ENCODE assay signal across 25 cellular contexts in the genomic region with DNA sequence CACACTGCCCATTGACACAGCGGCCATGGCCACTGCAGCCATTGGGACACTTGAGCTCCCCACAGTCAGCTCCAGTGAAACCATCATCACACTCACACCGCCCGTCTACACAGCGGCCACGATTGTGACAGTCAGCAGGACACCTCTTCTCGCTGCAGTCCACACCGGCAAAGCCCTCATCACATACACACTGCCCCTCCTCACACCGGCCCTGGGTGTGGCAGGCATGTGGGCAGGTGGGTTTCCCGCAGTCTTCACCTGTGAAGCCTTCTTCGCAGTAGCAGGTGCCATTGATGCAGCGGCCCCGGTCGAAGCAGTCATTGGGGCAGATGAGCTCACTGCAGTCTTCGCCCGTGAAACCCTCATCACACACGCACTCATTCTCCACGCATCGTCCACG. TPM values are rescaled to one million over a fixed set of nuclear protein-coding genes. Genes with fewer than 3 reads are reported as not detected.
DNase-seq lines count a peak whose midpoint lies in the region; ATAC-seq and TF ChIP-seq lines count a peak whose summit lies in the region.
"Had no signal": no experiment of that assay in that cellular context is flagged by ENCODE, and none has a peak within 500 bp of the region (broad histone marks: within the 10 kb centered on the region; RNA-seq: fewer than 3 reads in every experiment).

No MANE protein-coding gene starts in this region.

- H3K9me3 ChIP-seq in breast epithelium: no peaks in the 10 kb centered on the region
- H3K9me3 ChIP-seq in neural progenitor cell (ENCODE audit: low read depth): no peaks in the 10 kb centered on the region
- H3K9me3 ChIP-seq: BE2C had no signal

- TF ChIP-seq CTCF in MCF 10A (IDR thresholded peaks at IDR 0.05; ENCODE audit: unreplicated experiment) (no peak), breast epithelium (IDR thresholded peaks at IDR 0.05) (no peak), neural progenitor cell (IDR thresholded peaks at IDR 0.05) (no peak)

- H3K4me1 ChIP-seq in breast epithelium (no peaks in the 10 kb centered on the region), neural progenitor cell (no peaks in the 10 kb centered on the region)
- H3K4me1 ChIP-seq: BE2C had no signal

- H4K20me1 ChIP-seq in neural progenitor cell (ENCODE audit: low read depth): no peaks in the 10 kb centered on the region

- H3K27ac ChIP-seq in breast epithelium: no peak overlapping the region
- H3K27ac ChIP-seq in neural progenitor cell: no peak overlapping the region
- H3K27ac ChIP-seq: 22Rv1, HL-60, PC-9 had no signal

- no peaks in the 10 kb centered on the region for H3K79me2 ChIP-seq in neural progenitor cell (ENCODE audit: low read depth)

- H3K27me3 ChIP-seq in breast epithelium (no peaks in the 10 kb centered on the region), neural progenitor cell (no peaks in the 10 kb centered on the region)
- H3K27me3 ChIP-seq: BE2C had no signal

- H3K9ac ChIP-seq in neural progenitor cell: no peak overlapping the region

- H3K9me3 Mint-ChIP-seq in MCF 10A (ENCODE audit: unreplicated experiment) (no peaks in the 10 kb centered on the region), neural progenitor cell (no peaks in the 10 kb centered on the region)
- no peaks in the 10 kb centered on the region for H3K9me3 Mint-ChIP-seq in stimulated activated effector memory CD8-positive, alpha-beta T cell treated with anti-CD3 and anti-CD28 coated beads, Interleukin-12 subunit alpha, Interleukin-12 subunit beta, amount 100 ng/mL, for 72 hours
- H3K9me3 Mint-ChIP-seq: IgD-negative memory B cell had no signal

- H3K27ac Mint-ChIP-seq in MCF 10A (ENCODE audit: low read depth, unreplicated experiment) (no peak overlapping the region), neural progenitor cell (peak overlapping the region; percentile 25)
- H3K27ac Mint-ChIP-seq in stimulated activated effector memory CD8-positive, alpha-beta T cell treated with anti-CD3 and anti-CD28 coated beads, Interleukin-12 subunit alpha, Interleukin-12 subunit beta, amount 100 ng/mL, for 72 hours: no peak overlapping the region
- H3K27ac Mint-ChIP-seq: IgD-negative memory B cell had no signal

- H2AFZ ChIP-seq in neural progenitor cell (replicated peaks): no peak overlapping the region
- H2AFZ ChIP-seq: PC-9 had no signal

- H3K36me3 ChIP-seq in breast epithelium (no peaks in the 10 kb centered on the region), neural progenitor cell (no peaks in the 10 kb centered on the region)
- H3K36me3 ChIP-seq: BE2C had no signal

- no peak overlapping the region for H3K4me3 Mint-ChIP-seq in MCF 10A (ENCODE audit: unreplicated experiment)
- H3K4me3 Mint-ChIP-seq in neural progenitor cell: no peak overlapping the region
- H3K4me3 Mint-ChIP-seq in stimulated activated effector memory CD8-positive, alpha-beta T cell treated with anti-CD3 and anti-CD28 coated beads, Interleukin-12 subunit alpha, Interleukin-12 subunit beta, amount 100 ng/mL, for 72 hours: no peak overlapping the region
- H3K4me3 Mint-ChIP-seq: CD14-positive monocyte, IgD-negative memory B cell had no signal

- intact Hi-C loops in MCF 10A (cut with micrococcal nuclease) (no loop called here), breast epithelium (cut with DNase I; ENCODE audit: low total_unique reads) (no loop called here)

- H3K4me2 ChIP-seq in neural progenitor cell: no peak overlapping the region
- H3K4me2 ChIP-seq: PC-9 had no signal

- H3K36me3 Mint-ChIP-seq in MCF 10A (ENCODE audit: insufficient read depth, unreplicated experiment): peaks cover 7% of the 10 kb centered on the region
- peaks cover 2% of the 10 kb centered on the region for H3K36me3 Mint-ChIP-seq in neural progenitor cell
- no peaks in the 10 kb centered on the region for H3K36me3 Mint-ChIP-seq in stimulated activated effector memory CD8-positive, alpha-beta T cell treated with anti-CD3 and anti-CD28 coated beads, Interleukin-12 subunit alpha, Interleukin-12 subunit beta, amount 100 ng/mL, for 72 hours
- H3K36me3 Mint-ChIP-seq: CD14-positive monocyte, IgD-negative memory B cell had no signal

- H3K27me3 Mint-ChIP-seq in MCF 10A (ENCODE audit: insufficient read depth, unreplicated experiment) (no peaks in the 10 kb centered on the region), neural progenitor cell (ENCODE audit: insufficient read depth, low read depth) (peaks cover 1% of the 10 kb centered on the region)

- peak; percentile 34 for ATAC-seq in stimulated activated effector memory CD8-positive, alpha-beta T cell treated with anti-CD3 and anti-CD28 coated beads, Interleukin-12 subunit alpha, Interleukin-12 subunit beta, amount 100 ng/mL, for 72 hours
- ATAC-seq in GM21447 (IDR thresholded peaks at IDR 0.05; ENCODE audit: unreplicated experiment): no peak
- ATAC-seq: HCT116 had no signal

- no peak for DNase-seq in MCF 10A (ENCODE audit: unreplicated experiment)
- DNase-seq in breast epithelium (ENCODE audit: low spot score in 2 of 2): no peak
- no peak for DNase-seq in neural progenitor cell (ENCODE audit: low spot score)
- DNase-seq in stimulated activated effector memory CD8-positive, alpha-beta T cell treated with anti-CD3 and anti-CD28 coated beads, Interleukin-12 subunit alpha, Interleukin-12 subunit beta, amount 100 ng/mL, for 72 hours (ENCODE audit: low spot score in 2 of 2): no peak
- DNase-seq in DMS53 (lab: John Stamatoyannopoulos, UW): no peak
- DNase-seq in NCI-H2227 treated with DMSO at 0.1 percent for 48 hours (lab: John Stamatoyannopoulos, UW): no peak
- no peak for DNase-seq in LoVo (ENCODE audit: low spot score)
- DNase-seq: BE2C, Calu3, DND-41, NCI-H1092 treated with DMSO at 0.1 percent for 48 hours, NCI-H146, NCI-H1930, NCI-H2107, NCI-H446, NCI-H524 treated with DMSO at 0.1 percent for 48 hours, NCI-H774, PC-9, SHP77 had no signal

- POLR2A ChIA-PET in MCF 10A (lab: Yijun Ruan, JAX): no interaction called here

- CTCF ChIA-PET in MCF 10A (lab: Yijun Ruan, JAX): no interaction called here

- no peak overlapping the region for H3K4me3 ChIP-seq in breast epithelium
- no peak overlapping the region for H3K4me3 ChIP-seq in neural progenitor cell
- H3K4me3 ChIP-seq: PC-9 had no signal

- H3K4me1 Mint-ChIP-seq in MCF 10A (ENCODE audit: insufficient read depth, unreplicated experiment) (no peaks in the 10 kb centered on the region), neural progenitor cell (peaks cover 3% of the 10 kb centered on the region)
- H3K4me1 Mint-ChIP-seq in stimulated activated effector memory CD8-positive, alpha-beta T cell treated with anti-CD3 and anti-CD28 coated beads, Interleukin-12 subunit alpha, Interleukin-12 subunit beta, amount 100 ng/mL, for 72 hours: no peaks in the 10 kb centered on the region
- H3K4me1 Mint-ChIP-seq: CD14-positive monocyte, IgD-negative memory B cell had no signal

- no peak for TF ChIP-seq POLR2A in breast epithelium (IDR thresholded peaks at IDR 0.05)

- BruUV-seq in MCF 10A (replicated peaks; lab: Mats Ljungman, UMichigan): TSS peak; percentile 45

- no peaks in the 10 kb centered on the region for H3F3A ChIP-seq in neural progenitor cell (ENCODE audit: low read depth)

RNA-seq across cellular contexts. Expression of a gene that starts 31.5 kb away (rescaled TPM):
- 49.8 and 82.4 TPM in 2 replicates for total RNA-seq in MCF 10A (2022)
- 10 to 100 TPM in 2 of 3 donors, 1 to 10 TPM in 1; 2.4 to 58.0 (median 44.6) TPM for total RNA-seq in breast epithelium
- 54.9 and 56.1 TPM in 2 replicates for total RNA-seq in neural progenitor cell (ENCODE audit: low replicate concordance)
